Comparison of ENCODE assay signal across 2 cellular contexts in genomic region chr13:19618925-19619324, GRCh38.
TF ChIP-seq lines count a peak whose summit lies in the region.

No MANE protein-coding gene starts in this region.

TF ChIP-seq in Ishikawa, 13 proteins besides CTCF, POLR2A, EP300 and RAD21 (continued from another document):
- no peak for TF ChIP-seq TAF1 (IDR thresholded peaks at IDR 0.05; ENCODE audit: low read depth)

TF ChIP-seq in K562, 482 proteins besides CTCF, POLR2A, EP300 and RAD21 (continued from another document):
- TF ChIP-seq ATF2 (CRISPR knock-in tag; IDR thresholded peaks at IDR 0.05) (no peak), RFX1 (IDR thresholded peaks at IDR 0.05) (no peak), NFIX (CRISPR knock-in tag; IDR thresholded peaks at IDR 0.05; ENCODE audit: low read depth) (no peak), ZFX (CRISPR knock-in tag; IDR thresholded peaks at IDR 0.05) (no peak), MYC (IDR thresholded peaks at IDR 0.05; ENCODE audit: low read depth, low read length) (no peak), MYC (CRISPR knock-in tag; IDR thresholded peaks at IDR 0.05; ENCODE audit: borderline replicate concordance, low read depth) (no peak), ZBTB17 (CRISPR knock-in tag; IDR thresholded peaks at IDR 0.05) (no peak), ZBTB7A (IDR thresholded peaks at IDR 0.05; ENCODE audit: borderline replicate concordance, control insufficient read depth, low read depth, low read length) (no peak), ZNF57 (CRISPR knock-in tag; IDR thresholded peaks at IDR 0.05) (no peak), CBX1 (IDR thresholded peaks at IDR 0.05; ENCODE audit: low read depth) (no peak), PHTF2 (CRISPR knock-in tag; IDR thresholded peaks at IDR 0.05) (no peak), DLX4 (CRISPR knock-in tag; IDR thresholded peaks at IDR 0.05) (no peak), SIX5 (IDR thresholded peaks at IDR 0.05; ENCODE audit: borderline replicate concordance in 1 of 2, insufficient read depth in 1 of 2, low read depth in 1 of 2, low read length in 2 of 2) (no peak), MBD2 (IDR thresholded peaks at IDR 0.05; ENCODE audit: borderline replicate concordance, low read depth) (no peak), POLR2H (tag; IDR thresholded peaks at IDR 0.05; ENCODE audit: low read depth) (no peak)
TF ChIP-seq in K562: peak in this region for 0.
